Comparison of ENCODE assay signal across 1 cellular context in genomic region chr9:97293827-97294226, GRCh38.
TF ChIP-seq lines count a peak whose summit lies in the region.

No MANE protein-coding gene starts in this region.

TF ChIP-seq in H1, 55 proteins besides CTCF, POLR2A, EP300 and RAD21:
- TF ChIP-seq KDM4A (IDR thresholded peaks at IDR 0.05; ENCODE audit: low read depth, low read length, severe bottlenecking) = no peak
- no peak for TF ChIP-seq KDM5A (IDR thresholded peaks at IDR 0.05; ENCODE audit: low read length)
- TF ChIP-seq TAF1 (IDR thresholded peaks at IDR 0.05; ENCODE audit: low read depth, low read length) = no peak
- no peak for TF ChIP-seq SP4 (IDR thresholded peaks at IDR 0.05; ENCODE audit: low read length)
- TF ChIP-seq POU5F1 (IDR thresholded peaks at IDR 0.05; ENCODE audit: low read depth, low read length) = no peak
- no peak for TF ChIP-seq ASH2L (IDR thresholded peaks at IDR 0.05; ENCODE audit: low read length)
- no peak for TF ChIP-seq RFX5 (IDR thresholded peaks at IDR 0.05; ENCODE audit: borderline replicate concordance, low read depth, low read length)
- no peak for TF ChIP-seq ZNF274 (IDR thresholded peaks at IDR 0.05; ENCODE audit: borderline replicate concordance, extremely low read depth, low read length)
- TF ChIP-seq SUZ12 (IDR thresholded peaks at IDR 0.05; ENCODE audit: low read length) = no peak
- TF ChIP-seq BRCA1 (IDR thresholded peaks at IDR 0.05; ENCODE audit: low read depth, low read length) = no peak
- TF ChIP-seq CEBPB (IDR thresholded peaks at IDR 0.05; ENCODE audit: low read depth, low read length) = no peak
- TF ChIP-seq GTF2F1 (IDR thresholded peaks at IDR 0.05; ENCODE audit: borderline replicate concordance, low read depth, low read length) = no peak
- no peak for TF ChIP-seq JUN (IDR thresholded peaks at IDR 0.05; ENCODE audit: low read depth, low read length)
- no peak for TF ChIP-seq GABPA (IDR thresholded peaks at IDR 0.05; ENCODE audit: borderline replicate concordance, insufficient read depth, low read length)
- TF ChIP-seq HDAC2 (IDR thresholded peaks at IDR 0.05; ENCODE audit: borderline replicate concordance in 1 of 2, low read depth in 2 of 2, low read length in 2 of 2) = no peak
- no peak for TF ChIP-seq EZH2 (IDR thresholded peaks at IDR 0.05; ENCODE audit: low read depth, low read length, severe bottlenecking)
- TF ChIP-seq NRF1 (IDR thresholded peaks at IDR 0.05; ENCODE audit: low read depth, low read length) = no peak
- TF ChIP-seq, protein P1, sequence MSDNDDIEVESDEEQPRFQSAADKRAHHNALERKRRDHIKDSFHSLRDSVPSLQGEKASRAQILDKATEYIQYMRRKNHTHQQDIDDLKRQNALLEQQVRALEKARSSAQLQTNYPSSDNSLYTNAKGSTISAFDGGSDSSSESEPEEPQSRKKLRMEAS (IDR thresholded peaks at IDR 0.05) = no peak
- TF ChIP-seq, protein P2, sequence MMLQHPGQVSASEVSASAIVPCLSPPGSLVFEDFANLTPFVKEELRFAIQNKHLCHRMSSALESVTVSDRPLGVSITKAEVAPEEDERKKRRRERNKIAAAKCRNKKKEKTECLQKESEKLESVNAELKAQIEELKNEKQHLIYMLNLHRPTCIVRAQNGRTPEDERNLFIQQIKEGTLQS (IDR thresholded peaks at IDR 0.05; ENCODE audit: insufficient read depth, low read depth, low read length) = no peak
